ENCODE assay signal across 19 cellular contexts in the genomic region with DNA sequence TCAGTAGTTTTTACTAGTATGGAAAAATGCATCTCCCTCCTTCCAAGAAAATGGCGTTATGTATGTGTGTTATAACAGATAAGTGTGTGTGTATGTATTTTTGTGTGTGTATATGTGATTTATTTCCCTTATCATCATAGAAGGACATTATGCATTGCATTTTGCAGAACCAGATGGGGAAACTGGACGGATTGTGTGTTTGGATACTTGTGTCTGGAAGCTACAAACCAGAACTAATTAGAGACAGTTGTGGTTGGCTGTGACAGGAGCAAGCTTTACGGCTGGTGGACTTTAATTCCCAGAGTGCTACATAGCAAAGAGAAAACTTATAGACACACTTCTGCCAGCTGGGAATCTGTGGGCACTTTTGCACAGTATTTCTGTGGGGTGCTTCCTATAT.
"Had no signal": no experiment of that assay in that cellular context is flagged by ENCODE, and none has a peak within 500 bp of the region (broad histone marks: within the 10 kb centered on the region; RNA-seq: fewer than 3 reads in every experiment).

No MANE protein-coding gene starts in this region.

- H3K4me1 ChIP-seq: gastrocnemius medialis, lower lobe of right lung, prostate gland, suprapubic skin, vagina had no signal

- H3K36me3 ChIP-seq: gastrocnemius medialis, lower lobe of right lung, prostate gland, suprapubic skin, vagina had no signal

- H3K4me3 ChIP-seq: dorsolateral prefrontal cortex, gastrocnemius medialis, lower lobe of right lung, prostate gland, skin epidermis, suprapubic skin, vagina had no signal

- H3K27me3 ChIP-seq: gastrocnemius medialis, suprapubic skin, vagina had no signal

- ATAC-seq: gastrocnemius medialis; left ventricle myocardium superior; lower lobe of right lung; naive thymus-derived CD8-positive, alpha-beta T cell; right cardiac atrium; stimulated activated naive B cell treated with anti-CD40 and anti-IgM and Interleukin-4, amounts not matched to agents 10 μg/mL and 1 μg/mL and 100 μg/mL, for 72 hours had no signal

- H3K9me3 ChIP-seq: gastrocnemius medialis, lower lobe of right lung, prostate gland, suprapubic skin, vagina had no signal

- H3K27ac ChIP-seq: dorsolateral prefrontal cortex, gastrocnemius medialis, lower lobe of right lung, prostate gland, skin epidermis, suprapubic skin, vagina had no signal

- DNase-seq: dorsolateral prefrontal cortex; effector CD4-positive, alpha-beta T cell; foreskin fibroblast; gastrocnemius medialis; head of caudate nucleus; left ventricle myocardium superior; lower lobe of right lung; naive thymus-derived CD8-positive, alpha-beta T cell; nephron progenitor cell; nucleus accumbens; right cardiac atrium; stimulated activated CD4-positive, alpha-beta T cell treated with anti-CD3 and anti-CD28 coated beads, Interleukin-15, amount 100 ng/mL, for 24 hours; stimulated activated CD4-positive, alpha-beta T cell treated with anti-CD3 and anti-CD28 coated beads, Interleukin-2, amount 100 ng/mL, for 48 hours; stimulated activated naive B cell treated with anti-CD40 and anti-IgM and Interleukin-4, amounts not matched to agents 10 μg/mL and 1 μg/mL and 100 μg/mL, for 72 hours; trophoblast cell had no signal
